Comparison of ENCODE assay signal across 24 cellular contexts in genomic region chr12:130947028-130947427, GRCh38. TPM values are rescaled to one million over a fixed set of nuclear protein-coding genes. Genes with fewer than 3 reads are reported as not detected.
"Had no signal": no experiment of that assay in that cellular context is flagged by ENCODE, and none has a peak within 500 bp of the region (broad histone marks: within the 10 kb centered on the region; RNA-seq: fewer than 3 reads in every experiment).

No MANE protein-coding gene starts in this region.

- ATAC-seq: activated CD8-positive, alpha-beta T cell treated with anti-CD3 and anti-CD28 coated beads for 36 hours; activated naive CD4-positive, alpha-beta T cell treated with anti-CD3 and anti-CD28 coated beads, Interleukin-2, amount 50 U/mL, for 72 hours; naive thymus-derived CD8-positive, alpha-beta T cell; stimulated activated naive B cell treated with anti-CD40 and anti-IgM and Interleukin-4, amounts not matched to agents 10 μg/mL and 1 μg/mL and 100 μg/mL, for 72 hours; T-helper 17 cell had no signal

- H3K4me3 ChIP-seq: breast epithelium, esophagus squamous epithelium, heart right ventricle, pancreas, prostate gland, smooth muscle cell, transverse colon had no signal

- H3K27me3 ChIP-seq: pancreas, transverse colon had no signal

- H3K9me3 ChIP-seq: breast epithelium, pancreas, prostate gland had no signal

- H3K4me1 ChIP-seq: breast epithelium, pancreas, prostate gland had no signal

- H3K36me3 ChIP-seq: breast epithelium, esophagus squamous epithelium, heart right ventricle, pancreas, prostate gland, transverse colon had no signal

- DNase-seq: activated CD4-positive, alpha-beta T cell treated with anti-CD3 and anti-CD28 coated beads for 1 hour; activated CD4-positive, alpha-beta T cell treated with anti-CD3 and anti-CD28 coated beads, Interleukin-2, amount 10 ng/mL, durations not matched to agents 7 days and 5 days; activated CD8-positive, alpha-beta T cell treated with anti-CD3 and anti-CD28 coated beads for 36 hours; activated naive CD4-positive, alpha-beta T cell; activated T-cell treated with anti-CD3 and anti-CD28 coated beads, Interleukin-2, amount 50 U/mL, for 48 hours; central memory CD4-positive, alpha-beta T cell; esophagus squamous epithelium; foreskin melanocyte; heart right ventricle; midbrain; naive thymus-derived CD8-positive, alpha-beta T cell; nucleus accumbens; pancreas; retina; stimulated activated CD4-positive, alpha-beta T cell treated with anti-CD3 and anti-CD28 coated beads, Interleukin-1b, Interleukin-23, amount 100 ng/mL, for 48 hours; stimulated activated naive B cell treated with anti-CD40 and anti-IgM and Interleukin-4, amounts not matched to agents 10 μg/mL and 1 μg/mL and 100 μg/mL, for 72 hours; T-helper 17 cell; T1000; transverse colon had no signal

- H3K27ac ChIP-seq: pancreas, prostate gland had no signal

- FAIRE-seq: pancreas had no signal

- H3K4me2 ChIP-seq: smooth muscle cell had no signal

RNA-seq across cellular contexts. Expression of gene ADGRD1, which starts 6.7 kb away (rescaled TPM):
- total RNA-seq: glomerular endothelial cell, smooth muscle cell had no signal
